20 cellular contexts compared by ENCODE assay signal in the genomic region with DNA sequence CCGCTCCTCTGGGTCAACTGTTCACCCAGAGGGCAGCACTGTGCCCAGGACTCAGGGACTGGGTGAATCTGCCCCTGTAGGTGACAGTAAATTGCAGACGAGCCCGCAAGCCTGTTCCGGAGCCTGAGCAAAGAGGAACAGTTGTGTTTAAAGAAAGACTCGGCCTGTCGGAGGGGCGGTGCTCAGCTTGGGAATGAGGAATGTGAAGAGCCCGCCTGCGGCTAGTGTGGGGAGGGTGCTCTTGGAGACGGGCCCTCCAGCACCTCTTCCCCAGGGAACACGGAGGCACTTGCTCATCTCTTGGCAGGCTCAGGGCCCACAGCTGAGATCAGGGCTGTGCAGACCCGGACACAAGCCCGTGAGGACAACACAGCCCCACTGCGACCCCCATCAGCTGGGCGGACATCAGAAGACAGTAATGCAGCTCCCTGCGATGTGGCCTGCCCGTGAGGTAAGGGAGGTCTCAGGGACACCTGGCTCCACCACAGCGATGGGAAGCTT.
"Had no signal": no experiment of that assay in that cellular context is flagged by ENCODE, and none has a peak within 500 bp of the region (broad histone marks: within the 10 kb centered on the region; RNA-seq: fewer than 3 reads in every experiment).

No MANE protein-coding gene starts in this region.

- H2AFZ ChIP-seq: parathyroid adenoma had no signal

- DNase-seq: activated CD4-positive, alpha-beta T cell treated with anti-CD3 and anti-CD28 coated beads for 1 hour; activated CD4-positive, alpha-beta T cell treated with anti-CD3 and anti-CD28 coated beads, Interleukin-2, amount 50 U/mL, for 4 hours; activated gamma-delta T cell treated with Interleukin-2 at 50 U/mL for 16 hours; activated naive CD8-positive, alpha-beta T cell treated with anti-CD3 and anti-CD28 coated beads, Interleukin-2, amount 50 U/mL, for 24 hours; activated T-cell treated with anti-CD3 and anti-CD28 coated beads, Interleukin-2, amount 50 U/mL, for 48 hours; dermis blood vessel endothelial cell; erythroblast; naive B cell; stimulated activated CD4-positive, alpha-beta T cell treated with anti-CD3 and anti-CD28 coated beads, Interleukin-15, amount 100 ng/mL, for 24 hours; stimulated activated CD4-positive, alpha-beta T cell treated with anti-CD3 and anti-CD28 coated beads, Interleukin-4, amount 100 ng/mL, for 1 hour; stimulated activated naive B cell treated with anti-CD40 and anti-IgM and Interleukin-4, amounts not matched to agents 10 μg/mL and 1 μg/mL and 100 μg/mL, for 72 hours; T-helper 9 cell had no signal

- H3K27me3 ChIP-seq: ascending aorta, gastrocnemius medialis, transverse colon had no signal

- H3K36me3 ChIP-seq: ascending aorta, breast epithelium, gastrocnemius medialis, heart left ventricle, transverse colon had no signal

- H3K27ac ChIP-seq: ascending aorta, breast epithelium, gastrocnemius medialis, heart left ventricle, parathyroid adenoma, transverse colon had no signal

- ATAC-seq: activated naive CD8-positive, alpha-beta T cell treated with anti-CD3 and anti-CD28 coated beads, Interleukin-2, amount 50 U/mL, for 24 hours; gastrocnemius medialis; heart left ventricle; stimulated activated naive B cell treated with anti-CD40 and anti-IgM and Interleukin-4, amounts not matched to agents 10 μg/mL and 1 μg/mL and 100 μg/mL, for 72 hours; T-cell had no signal

- H3K4me3 ChIP-seq: ascending aorta, breast epithelium, gastrocnemius medialis, heart left ventricle, skin epidermis, transverse colon had no signal

- H3K4me1 ChIP-seq: breast epithelium, gastrocnemius medialis, heart left ventricle, parathyroid adenoma, transverse colon had no signal

- H3K9ac ChIP-seq: parathyroid adenoma had no signal

- H3K9me3 ChIP-seq: ascending aorta, breast epithelium, gastrocnemius medialis, heart left ventricle, transverse colon had no signal
